Comparison of ENCODE assay signal across 17 cellular contexts in genomic region chr4:14059006-14059405, GRCh38.
"Had no signal": no experiment of that assay in that cellular context is flagged by ENCODE, and none has a peak within 500 bp of the region (broad histone marks: within the 10 kb centered on the region; RNA-seq: fewer than 3 reads in every experiment).

No MANE protein-coding gene starts in this region.

- ATAC-seq: activated CD4-positive, CD25-positive, alpha-beta regulatory T cell treated with anti-CD3 and anti-CD28 coated beads, Interleukin-2, amount 50 U/mL, for 24 hours; gastroesophageal sphincter; naive thymus-derived CD8-positive, alpha-beta T cell had no signal

- H3K27ac ChIP-seq: ascending aorta, colonic mucosa, esophagus muscularis mucosa, gastroesophageal sphincter, left ventricle myocardium inferior had no signal

- H3K4me1 ChIP-seq: ascending aorta, colonic mucosa, esophagus muscularis mucosa, gastroesophageal sphincter, left ventricle myocardium inferior had no signal

- H3K4me1 Mint-ChIP-seq: activated naive CD8-positive, alpha-beta T cell treated with anti-CD3 and anti-CD28 coated beads for 36 hours; memory B cell; naive thymus-derived CD8-positive, alpha-beta T cell had no signal

- H3K27ac Mint-ChIP-seq: activated naive CD8-positive, alpha-beta T cell treated with anti-CD3 and anti-CD28 coated beads for 36 hours; activated T-helper 1 cell treated with anti-CD3 and anti-CD28 coated beads, Interleukin-12 subunit alpha, Interleukin-12 subunit beta, Interleukin-2, Interleukin-4 antibody, amounts not matched to agents 30 ng/mL and 10 ng/mL and 1 ng/mL, durations not matched to agents 14 hours and 24 hours and 36 hours; memory B cell; naive thymus-derived CD8-positive, alpha-beta T cell had no signal

- H3K27me3 Mint-ChIP-seq: memory B cell; naive thymus-derived CD8-positive, alpha-beta T cell had no signal

- H3K9me3 ChIP-seq: ascending aorta, colonic mucosa, esophagus muscularis mucosa, gastroesophageal sphincter, left ventricle myocardium inferior had no signal

- H3K4me3 ChIP-seq: ascending aorta, colonic mucosa, esophagus muscularis mucosa, gastroesophageal sphincter, left ventricle myocardium inferior had no signal

- H3K9me3 Mint-ChIP-seq: activated naive CD8-positive, alpha-beta T cell treated with anti-CD3 and anti-CD28 coated beads for 36 hours; memory B cell had no signal

- H3K27me3 ChIP-seq: ascending aorta, colonic mucosa, esophagus muscularis mucosa, gastroesophageal sphincter had no signal

- H3K4me3 Mint-ChIP-seq: activated naive CD8-positive, alpha-beta T cell treated with anti-CD3 and anti-CD28 coated beads for 36 hours; activated T-helper 1 cell treated with anti-CD3 and anti-CD28 coated beads, Interleukin-12 subunit alpha, Interleukin-12 subunit beta, Interleukin-2, Interleukin-4 antibody, amounts not matched to agents 30 ng/mL and 10 ng/mL and 1 ng/mL, durations not matched to agents 14 hours and 24 hours and 36 hours; memory B cell had no signal

- H3K36me3 ChIP-seq: ascending aorta, colonic mucosa, esophagus muscularis mucosa, gastroesophageal sphincter, left ventricle myocardium inferior had no signal

- FAIRE-seq: small intestine had no signal

- H3K36me3 Mint-ChIP-seq: activated naive CD8-positive, alpha-beta T cell treated with anti-CD3 and anti-CD28 coated beads for 36 hours; memory B cell; naive thymus-derived CD8-positive, alpha-beta T cell had no signal

- DNase-seq: activated CD4-positive, alpha-beta T cell treated with anti-CD3 and anti-CD28 coated beads, Interleukin-2, amount 50 U/mL, for 1 hour; activated naive CD8-positive, alpha-beta T cell treated with anti-CD3 and anti-CD28 coated beads for 36 hours; caudate nucleus; colonic mucosa; left ventricle myocardium inferior; naive thymus-derived CD8-positive, alpha-beta T cell; posterior cingulate gyrus; stimulated activated CD4-positive, alpha-beta T cell treated with anti-CD3 and anti-CD28 coated beads, Interleukin-4, amount 100 ng/mL, for 24 hours; stimulated activated naive CD4-positive, alpha-beta T cell treated with Interleukin-2 at 50 U/mL for 16 hours; trophoblast cell had no signal
